ENCODE assay signal across 20 cellular contexts in genomic region chr5:80146036-80146435, GRCh38.
DNase-seq lines count a peak whose midpoint lies in the region; ATAC-seq, FAIRE-seq and TF ChIP-seq lines count a peak whose summit lies in the region.
"Had no signal": no experiment of that assay in that cellular context is flagged by ENCODE, and none has a peak within 500 bp of the region (broad histone marks: within the 10 kb centered on the region; RNA-seq: fewer than 3 reads in every experiment).

No MANE protein-coding gene starts in this region.

- H4K20me1 ChIP-seq in H1 (replicated peaks in 1 of 2; ENCODE audit: control insufficient read depth in 1 of 2, insufficient read depth in 2 of 2, low read length in 2 of 2) = no peaks in the 10 kb centered on the region

- TF ChIP-seq POLR2A in H1 (IDR thresholded peaks at IDR 0.05; ENCODE audit: control extremely low read depth in 1 of 2, low read depth in 2 of 2, low read length in 2 of 2) (no peak), upper lobe of left lung (IDR thresholded peaks at IDR 0.05) (no peak)

- FAIRE-seq in H1 (lab: Jason Lieb, UNC) = no peak

- POLR2A ChIA-PET in H1 (lab: Charles Lee; ENCODE audit: partially characterized antibody) = no interaction called here

- peaks cover 4 to 61% (median 18%) of the 10 kb centered on the region in 4 experiments; a peak in 6 of 8 replicates for H3K36me3 ChIP-seq in H1 (ENCODE audit: control insufficient read depth in 2 of 4, insufficient read depth in 4 of 4, low read length in 3 of 4)
- H3K36me3 ChIP-seq in upper lobe of left lung = peaks cover 0 to 23% (median 8%) of the 10 kb centered on the region in 4 donors
- H3K36me3 ChIP-seq: SJSA1 had no signal

- no peak overlapping the region for H3K4ac ChIP-seq in H1 (replicated peaks; ENCODE audit: insufficient read length, low read depth, low read length)

- H2AK5ac ChIP-seq in H1 (ENCODE audit: low read depth, low read length) = peak overlapping the region; percentile 49; the same call in 1 of the 2 replicates

- no peak for DNase-seq in activated naive CD8-positive, alpha-beta T cell treated with anti-CD3 and anti-CD28 coated beads, Interleukin-2, amount 50 U/mL, for 24 hours
- DNase-seq in NCI-H345 treated with DMSO at 0.1 percent for 48 hours (lab: John Stamatoyannopoulos, UW; ENCODE audit: unreplicated experiment) = peak; percentile 62
- DNase-seq in H1 (ENCODE audit: low read depth in 1 of 2, low spot score in 2 of 2) = no peak
- no peak for DNase-seq in upper lobe of left lung
- no peak for DNase-seq in activated CD4-positive, CD25-positive, alpha-beta regulatory T cell (lab: John Stamatoyannopoulos, UW)
- DNase-seq: activated CD4-positive, CD25-positive, alpha-beta regulatory T cell treated with anti-CD3 and anti-CD28 coated beads, Interleukin-2, amount 50 U/mL, for 72 hours; activated naive CD4-positive, alpha-beta T cell treated with Interleukin-2 at 50 U/mL for 16 hours; foreskin melanocyte; IMR-90; NCI-H2029; NCI-H510A treated with DMSO at 0.1 percent for 48 hours; PC-9; stimulated activated naive CD8-positive, alpha-beta T cell treated with anti-CD3 and anti-CD28 coated beads, Interleukin-15, Interleukin-2, amounts not matched to agents 100 U/mL and 50 U/mL, for 24 hours; T1000 had no signal

- H3K4me3 ChIP-seq in H1 (ENCODE audit: extremely low read depth in 1 of 4, insufficient read depth in 2 of 4, low read depth in 3 of 4, low read length in 4 of 4) = no peak overlapping the region
- no peak overlapping the region for H3K4me3 ChIP-seq in upper lobe of left lung
- H3K4me3 ChIP-seq: PC-9, SJSA1 had no signal

- no peak overlapping the region for H3K23ac ChIP-seq in H1 (ENCODE audit: insufficient read length)

- H2BK20ac ChIP-seq in H1 (ENCODE audit: low read length) = no peak overlapping the region

- H3K27me3 ChIP-seq in H1 (replicated peaks in 1 of 4; ENCODE audit: control insufficient read depth in 3 of 4, extremely low read depth in 1 of 4, insufficient read depth in 3 of 4, low read length in 3 of 4) = no peaks in the 10 kb centered on the region
- no peaks in the 10 kb centered on the region for H3K27me3 ChIP-seq in upper lobe of left lung
- H3K27me3 ChIP-seq: SJSA1 had no signal

- no peaks in the 10 kb centered on the region for H3K27me3 Mint-ChIP-seq in activated naive CD8-positive, alpha-beta T cell
- H3K27me3 Mint-ChIP-seq in activated naive CD8-positive, alpha-beta T cell treated with anti-CD3 and anti-CD28 coated beads, Interleukin-2, amount 50 U/mL, for 24 hours = no peaks in the 10 kb centered on the region

- H2BK120ac ChIP-seq in H1 (replicated peaks; ENCODE audit: low read depth, low read length) = no peak overlapping the region

- no peak overlapping the region for H3K4me2 ChIP-seq in H1 (ENCODE audit: insufficient read depth in 1 of 2, low read depth in 2 of 2, low read length in 2 of 2)
- H3K4me2 ChIP-seq: PC-9 had no signal

- no peaks in the 10 kb centered on the region for H3K9me3 ChIP-seq in H1 (ENCODE audit: insufficient read depth in 2 of 2, low read depth in 1 of 2, low read length in 1 of 2)
- H3K9me3 ChIP-seq in upper lobe of left lung = no peaks in the 10 kb centered on the region
- H3K9me3 ChIP-seq: SJSA1 had no signal

- no peaks in the 10 kb centered on the region for H3K79me1 ChIP-seq in H1 (ENCODE audit: low read depth, low read length)

- peaks cover 70% of the 10 kb centered on the region for H3K4me1 Mint-ChIP-seq in activated naive CD8-positive, alpha-beta T cell (ENCODE audit: low read depth)
- peaks cover 45% of the 10 kb centered on the region for H3K4me1 Mint-ChIP-seq in activated naive CD8-positive, alpha-beta T cell treated with anti-CD3 and anti-CD28 coated beads, Interleukin-2, amount 50 U/mL, for 24 hours

- 0 out of 2 replicates have a peak overlapping the region, but pooled peaks have one; percentile 54 for H2BK15ac ChIP-seq in H1 (ENCODE audit: low read length)

- CTCF ChIA-PET in H1 (lab: Charles Lee; ENCODE audit: partially characterized antibody) = interaction anchor here (0.9 to 1.0 kb wide), 2 partner anchors 54 to 62 kb away, joined by 3 read pairs; no protein-coding TSS in a partner anchor

- ATAC-seq in activated naive CD8-positive, alpha-beta T cell treated with anti-CD3 and anti-CD28 coated beads, Interleukin-2, amount 50 U/mL, for 24 hours = no peak
- ATAC-seq in upper lobe of left lung (ENCODE audit: low FRiP score in 2 of 2) (peak in 1 of 2 donors; percentile 31), HG03342 (IDR thresholded peaks at IDR 0.05; ENCODE audit: unreplicated experiment) (no peak), GM19328 (IDR thresholded peaks at IDR 0.05; ENCODE audit: unreplicated experiment) (no peak)
- ATAC-seq: HCT116; stimulated activated naive CD8-positive, alpha-beta T cell treated with anti-CD3 and anti-CD28 coated beads, Interleukin-15, Interleukin-2, amounts not matched to agents 100 U/mL and 50 U/mL, for 24 hours had no signal

- H3K36me3 Mint-ChIP-seq in activated naive CD8-positive, alpha-beta T cell = peaks cover 23% of the 10 kb centered on the region
- H3K36me3 Mint-ChIP-seq in activated naive CD8-positive, alpha-beta T cell treated with anti-CD3 and anti-CD28 coated beads, Interleukin-2, amount 50 U/mL, for 24 hours (ENCODE audit: low read depth) = peaks cover 30% of the 10 kb centered on the region

- peak overlapping the region; percentile 72 for H3K27ac Mint-ChIP-seq in activated naive CD8-positive, alpha-beta T cell
- H3K27ac Mint-ChIP-seq in activated naive CD8-positive, alpha-beta T cell treated with anti-CD3 and anti-CD28 coated beads, Interleukin-2, amount 50 U/mL, for 24 hours = no peak overlapping the region

- H3K9me3 Mint-ChIP-seq in activated naive CD8-positive, alpha-beta T cell (ENCODE audit: low read depth) = no peaks in the 10 kb centered on the region
- H3K9me3 Mint-ChIP-seq in activated naive CD8-positive, alpha-beta T cell treated with anti-CD3 and anti-CD28 coated beads, Interleukin-2, amount 50 U/mL, for 24 hours = no peaks in the 10 kb centered on the region

- H3K56ac ChIP-seq in H1 (replicated peaks; ENCODE audit: insufficient read length, low read depth, low read length) = no peak overlapping the region

- no peak overlapping the region for H4K91ac ChIP-seq in H1 (replicated peaks; ENCODE audit: insufficient read length, low read length)

- H2BK12ac ChIP-seq in H1 (ENCODE audit: low read depth, low read length) = no peak overlapping the region

- TF ChIP-seq CTCF in H1 (IDR thresholded peaks at IDR 0.05; ENCODE audit: control extremely low read depth in 1 of 3, insufficient read depth in 1 of 3, low read depth in 1 of 3, low read length in 3 of 3) (no peak), upper lobe of left lung (IDR thresholded peaks at IDR 0.05) (no peak)

- H3K4me3 Mint-ChIP-seq in activated naive CD8-positive, alpha-beta T cell = no peak overlapping the region
- no peak overlapping the region for H3K4me3 Mint-ChIP-seq in activated naive CD8-positive, alpha-beta T cell treated with anti-CD3 and anti-CD28 coated beads, Interleukin-2, amount 50 U/mL, for 24 hours

- no peak overlapping the region; the same call in 1 of the 2 replicates for H3K18ac ChIP-seq in H1 (ENCODE audit: extremely low read depth, low read length)

- no peaks in the 10 kb centered on the region for H3K79me2 ChIP-seq in H1 (ENCODE audit: control insufficient read depth in 1 of 2, insufficient read depth in 2 of 2, low read length in 2 of 2)

- H3K4me1 ChIP-seq in H1 (replicated peaks in 1 of 4; ENCODE audit: control insufficient read depth in 3 of 4, insufficient read depth in 4 of 4, low read length in 3 of 4) = peaks cover 17 to 26% (median 24%) of the 10 kb centered on the region in 4 experiments
- H3K4me1 ChIP-seq in upper lobe of left lung = peaks cover 9 to 19% (median 14%) of the 10 kb centered on the region in 4 donors

- TF ChIP-seq EP300 in H1 (IDR thresholded peaks at IDR 0.05; ENCODE audit: borderline replicate concordance in 1 of 2, low read depth in 2 of 2, low read length in 2 of 2) (no peak), upper lobe of left lung (IDR thresholded peaks at IDR 0.05) (no peak)

- H4K8ac ChIP-seq in H1 (ENCODE audit: extremely low read depth, insufficient read depth, low read length) = no peak overlapping the region

- no peak overlapping the region for H3K14ac ChIP-seq in H1 (ENCODE audit: insufficient read length)

- 94% methylated on average over 9 of the region's 9 CpGs; no CpG with 5 or more reads in 1 of the 2 experiments for WGBS in H1 (ENCODE audit: extremely low coverage in 1 of 2, insufficient coverage in 1 of 2, insufficient read length in 1 of 2, insufficient replicate concordance in 2 of 2, low coverage in 1 of 2, low lambda C conversion rate in 2 of 2, missing lambda C conversion rate in 1 of 2), 2 experiments
- 70 to 80% methylated on average over 9 of the region's 9 CpGs for whole genome bisulfite sequencing in upper lobe of left lung, 2 donors

- TF ChIP-seq RAD21 in H1 (IDR thresholded peaks at IDR 0.05 in 1 of 2, conservative IDR thresholded peaks at IDR 0.05 in 1 of 2; ENCODE audit: low read depth in 2 of 2, low read length in 2 of 2) = no peak

- no peaks in the 10 kb centered on the region for H3K23me2 ChIP-seq in H1 (ENCODE audit: low read depth, low read length)

- H3K27ac ChIP-seq in H1 (ENCODE audit: low read depth, low read length) (no peak overlapping the region), upper lobe of left lung (peak overlapping the region in 3 of 4 donors; percentile 5 to 49 (median 32))
- H3K27ac ChIP-seq: epithelial cell of prostate, PC-9, SJSA1 had no signal

- no peak overlapping the region for H2AFZ ChIP-seq in H1 (ENCODE audit: low read length)
- H2AFZ ChIP-seq: PC-9 had no signal

- H4K5ac ChIP-seq in H1 (ENCODE audit: insufficient read length, low read depth, low read length) = no peak overlapping the region

- no peak overlapping the region for H3K9ac ChIP-seq in H1 (replicated peaks in 1 of 4; ENCODE audit: extremely low read depth in 1 of 4, low read depth in 3 of 4, low read length in 3 of 4)

- H2BK5ac ChIP-seq in H1 (ENCODE audit: low read depth, low read length) = no peak overlapping the region

TF ChIP-seq in H1, 55 proteins besides CTCF, POLR2A, EP300 and RAD21:
- TF ChIP-seq YY1 (IDR thresholded peaks at IDR 0.05; ENCODE audit: low read depth, low read length) = no peak
- no peak for TF ChIP-seq ZNF274 (IDR thresholded peaks at IDR 0.05; ENCODE audit: borderline replicate concordance, extremely low read depth, low read length)
- TF ChIP-seq SRF (IDR thresholded peaks at IDR 0.05; ENCODE audit: low read depth, low read length) = no peak
TF ChIP-seq in H1: peak in this region for 0.
